Comparison of ENCODE assay signal across 24 cellular contexts in genomic region chr13:29877456-29878096, GRCh38. TPM values are rescaled to one million over a fixed set of nuclear protein-coding genes. Genes with fewer than 3 reads are reported as not detected.
A peak's percentile ranks its signal among the peaks of the same experiment; 100 is the strongest.
DNase-seq lines count a peak whose midpoint lies in the region; ATAC-seq and TF ChIP-seq lines count a peak whose summit lies in the region.
"Had no signal": no experiment of that assay in that cellular context is flagged by ENCODE, and none has a peak within 500 bp of the region (broad histone marks: within the 10 kb centered on the region; RNA-seq: fewer than 3 reads in every experiment).

No MANE protein-coding gene starts in this region.

- H3K36me3 Mint-ChIP-seq in Caco-2 (ENCODE audit: insufficient read depth, unreplicated experiment): no peaks in the 10 kb centered on the region
- no peaks in the 10 kb centered on the region for H3K36me3 Mint-ChIP-seq in activated naive CD8-positive, alpha-beta T cell treated with anti-CD3 and anti-CD28 coated beads, Interleukin-2, amount 50 U/mL, for 24 hours (ENCODE audit: low read depth)
- H3K36me3 Mint-ChIP-seq: activated naive CD4-positive, alpha-beta T cell treated with anti-CD3 and anti-CD28 coated beads, Interleukin-2, amount 50 U/mL, for 24 hours had no signal

- intact Hi-C loops in Caco-2 (cut with micrococcal nuclease; ENCODE audit: unreplicated experiment) (loop anchor here (1.0 kb wide), 1 partner anchor 47 kb away; no protein-coding TSS in a partner anchor), colonic mucosa (cut with DNase I) (no loop called here), mucosa of descending colon (cut with DNase I, micrococcal nuclease) (no loop called here), mammary epithelial cell (cut with micrococcal nuclease) (no loop called here), aorta (cut with DNase I) (no loop called here)

- H3K79me2 ChIP-seq in mammary epithelial cell (ENCODE audit: insufficient read depth, low read length): no peaks in the 10 kb centered on the region

- no peak overlapping the region for H2AFZ ChIP-seq in mammary epithelial cell (ENCODE audit: low read depth, low read length)

- H3K9ac ChIP-seq in colonic mucosa (ENCODE audit: low read depth in 2 of 2, low read length in 2 of 2) (no peak overlapping the region), mammary epithelial cell (ENCODE audit: insufficient read depth, low read length) (no peak overlapping the region)

- POLR2A ChIA-PET in Caco-2 (lab: Charles Lee): interaction anchor here (1.0 kb wide), 1 partner anchor 27 kb away, joined by 3 read pairs; the partner anchor contains the start of gene UBL3
- POLR2A ChIA-PET in HEK293T (lab: Yijun Ruan, JAX): no interaction called here

- ATAC-seq in mucosa of descending colon (peak; percentile 96), aorta (ENCODE audit: low FRiP score) (no peak)
- no peak for ATAC-seq in activated naive CD8-positive, alpha-beta T cell treated with anti-CD3 and anti-CD28 coated beads, Interleukin-2, amount 50 U/mL, for 24 hours
- ATAC-seq: activated T-helper 17 cell treated with anti-CD3 and anti-CD28 coated beads, Interleukin-2, amount 50 U/mL, for 72 hours; naive thymus-derived CD8-positive, alpha-beta T cell had no signal

- WGBS in mammary epithelial cell (ENCODE audit: low coverage, missing lambda C conversion rate): 97% methylated on average over 6 of the region's 6 CpGs
- WGBS in aorta, 2 donors: 77 to 82% methylated on average over 6 of the region's 6 CpGs

- H3K4me1 Mint-ChIP-seq in Caco-2 (ENCODE audit: low read depth, unreplicated experiment): peaks cover 20% of the 10 kb centered on the region
- H3K4me1 Mint-ChIP-seq in activated naive CD8-positive, alpha-beta T cell treated with anti-CD3 and anti-CD28 coated beads, Interleukin-2, amount 50 U/mL, for 24 hours: no peaks in the 10 kb centered on the region
- H3K4me1 Mint-ChIP-seq: activated CD4-positive, alpha-beta memory T cell treated with anti-CD3 and anti-CD28 coated beads, Interleukin-2, amount 10 ng/mL, durations not matched to agents 7 days and 5 days; activated naive CD4-positive, alpha-beta T cell treated with anti-CD3 and anti-CD28 coated beads, Interleukin-2, amount 50 U/mL, for 24 hours; activated T-helper 17 cell treated with anti-CD3 and anti-CD28 coated beads, Interleukin-2, amount 50 U/mL, for 72 hours; naive thymus-derived CD8-positive, alpha-beta T cell had no signal

- in situ Hi-C loops in mammary epithelial cell (cut with MboI; ENCODE audit: low sequenced_read_pairs in 2 of 2): no loop called here

- H3K4me2 ChIP-seq in mammary epithelial cell (ENCODE audit: insufficient read depth, low read depth, low read length): no peak overlapping the region

- H3K27me3 ChIP-seq in Caco-2 (replicated peaks; ENCODE audit: control insufficient read depth, insufficient read depth, low read length) (no peaks in the 10 kb centered on the region), colonic mucosa (no peaks in the 10 kb centered on the region), mammary epithelial cell (ENCODE audit: insufficient read depth, low read length) (no peaks in the 10 kb centered on the region), aorta (ENCODE audit: control insufficient read depth in 1 of 2, insufficient read depth in 2 of 2, low read length in 1 of 2) (no peaks in the 10 kb centered on the region)

- BruUV-seq in Caco-2 (replicated peaks; lab: Mats Ljungman, UMichigan) (no TSS peak), mammary epithelial cell (replicated peaks; lab: Mats Ljungman, UMichigan) (no TSS peak)

- no peaks in the 10 kb centered on the region for H3K9me3 Mint-ChIP-seq in Caco-2 (ENCODE audit: unreplicated experiment)
- H3K9me3 Mint-ChIP-seq in activated naive CD8-positive, alpha-beta T cell treated with anti-CD3 and anti-CD28 coated beads, Interleukin-2, amount 50 U/mL, for 24 hours: no peaks in the 10 kb centered on the region
- H3K9me3 Mint-ChIP-seq: activated CD4-positive, alpha-beta memory T cell treated with anti-CD3 and anti-CD28 coated beads, Interleukin-2, amount 10 ng/mL, durations not matched to agents 7 days and 5 days; activated naive CD4-positive, alpha-beta T cell treated with anti-CD3 and anti-CD28 coated beads, Interleukin-2, amount 50 U/mL, for 24 hours; activated T-helper 17 cell treated with anti-CD3 and anti-CD28 coated beads, Interleukin-2, amount 50 U/mL, for 72 hours; naive thymus-derived CD8-positive, alpha-beta T cell; stimulated activated naive CD8-positive, alpha-beta T cell treated with anti-CD3 and anti-CD28 coated beads, Interleukin-15, Interleukin-2, amounts not matched to agents 100 ng/mL and 50 ng/mL, for 24 hours had no signal

- CTCF ChIA-PET in Caco-2 (lab: Charles Lee): interaction anchor here (0.8 to 1.6 kb wide), 3 partner anchors 46 to 235 kb away, joined by 3 to 6 read pairs (median 4); no protein-coding TSS in a partner anchor
- CTCF ChIA-PET in HEK293T (lab: Yijun Ruan, JAX): interaction anchor here (0.8 to 1.5 kb wide), 2 partner anchors 26 to 107 kb away, joined by 3 to 4 read pairs; no protein-coding TSS in a partner anchor
- CTCF ChIA-PET in mammary epithelial cell (lab: Charles Lee; ENCODE audit: low non-redundant PET): interaction anchor here (0.6 kb wide), 1 partner anchor 27 kb away, joined by 13 read pairs; the partner anchor contains the start of gene UBL3

- TF ChIP-seq CTCF in Caco-2 (IDR thresholded peaks at IDR 0.05; ENCODE audit: insufficient read depth in 1 of 2, low read depth in 1 of 2, low read length in 1 of 2, severe bottlenecking in 1 of 2, unreplicated experiment in 1 of 2) (no peak), colonic mucosa (IDR thresholded peaks at IDR 0.05) (no peak), mucosa of descending colon (IDR thresholded peaks at IDR 0.05) (no peak), mammary epithelial cell (conservative IDR thresholded peaks at IDR 0.05 in 1 of 2, IDR thresholded peaks at IDR 0.05 in 1 of 2; ENCODE audit: extremely low read depth in 1 of 2, insufficient read depth in 1 of 2, low read depth in 1 of 2, low read length in 2 of 2) (no peak)

- peak overlapping the region; percentile 25 for H3K27ac Mint-ChIP-seq in Caco-2 (ENCODE audit: unreplicated experiment)
- no peak overlapping the region for H3K27ac Mint-ChIP-seq in activated naive CD8-positive, alpha-beta T cell treated with anti-CD3 and anti-CD28 coated beads, Interleukin-2, amount 50 U/mL, for 24 hours
- H3K27ac Mint-ChIP-seq: activated CD4-positive, alpha-beta memory T cell treated with anti-CD3 and anti-CD28 coated beads, Interleukin-2, amount 10 ng/mL, durations not matched to agents 7 days and 5 days; activated naive CD4-positive, alpha-beta T cell treated with anti-CD3 and anti-CD28 coated beads, Interleukin-2, amount 50 U/mL, for 24 hours; activated T-helper 17 cell treated with anti-CD3 and anti-CD28 coated beads, Interleukin-2, amount 50 U/mL, for 72 hours; naive thymus-derived CD8-positive, alpha-beta T cell; stimulated activated naive CD8-positive, alpha-beta T cell treated with anti-CD3 and anti-CD28 coated beads, Interleukin-15, Interleukin-2, amounts not matched to agents 100 ng/mL and 50 ng/mL, for 24 hours had no signal

- H3K4me3 ChIP-seq in Caco-2 (ENCODE audit: low read depth, low read length): no peak overlapping the region
- no peak overlapping the region for H3K4me3 ChIP-seq in colonic mucosa
- H3K4me3 ChIP-seq in mucosa of descending colon: no peak overlapping the region
- no peak overlapping the region for H3K4me3 ChIP-seq in mammary epithelial cell (replicated peaks in 1 of 3; ENCODE audit: insufficient read depth in 1 of 3, low read depth in 2 of 3, low read length in 3 of 3)
- H3K4me3 ChIP-seq in aorta (ENCODE audit: low read length in 2 of 2): no peak overlapping the region
- H3K4me3 ChIP-seq: coronary artery had no signal

- H3K4me1 ChIP-seq in Caco-2 (peaks cover 23% of the 10 kb centered on the region), colonic mucosa (no peaks in the 10 kb centered on the region), mucosa of descending colon (ENCODE audit: low read depth) (peaks cover 5% of the 10 kb centered on the region), mammary epithelial cell (ENCODE audit: insufficient read depth, low read length) (peaks cover 8% of the 10 kb centered on the region), aorta (ENCODE audit: control insufficient read depth in 1 of 2, insufficient read depth in 2 of 2, low read length in 2 of 2) (no peaks in the 10 kb centered on the region)

- DNase-seq in Caco-2: peak in 1 of 2 experiments; percentile 63
- DNase-seq in HEK293T (ENCODE audit: extremely low spot score): no peak
- DNase-seq in colonic mucosa: peak; percentile 55
- peak in 2 of 3 donors; percentile 57 to 64 for DNase-seq in mucosa of descending colon
- DNase-seq in activated naive CD8-positive, alpha-beta T cell treated with anti-CD3 and anti-CD28 coated beads, Interleukin-2, amount 50 U/mL, for 24 hours: no peak
- DNase-seq in mammary epithelial cell: no peak
- DNase-seq in aorta: no peak
- DNase-seq: activated CD4-positive, alpha-beta memory T cell treated with anti-CD3 and anti-CD28 coated beads, Interleukin-2, amount 10 ng/mL, durations not matched to agents 7 days and 5 days; activated CD4-positive, alpha-beta T cell treated with anti-CD3 and anti-CD28 coated beads for 1 hour; DMS53; effector memory CD4-positive, alpha-beta T cell; erythroblast; H7; head of caudate nucleus; KG1; MM.1S; naive thymus-derived CD8-positive, alpha-beta T cell; NCI-H1694; NCI-H82 had no signal

- H4K20me1 ChIP-seq in mammary epithelial cell (ENCODE audit: insufficient read depth, low read length): no peaks in the 10 kb centered on the region

- H3K27me3 Mint-ChIP-seq in Caco-2 (ENCODE audit: insufficient read depth, unreplicated experiment): no peaks in the 10 kb centered on the region
- peaks cover 17% of the 10 kb centered on the region for H3K27me3 Mint-ChIP-seq in activated naive CD8-positive, alpha-beta T cell treated with anti-CD3 and anti-CD28 coated beads, Interleukin-2, amount 50 U/mL, for 24 hours

- no peaks in the 10 kb centered on the region for H3K36me3 ChIP-seq in Caco-2 (ENCODE audit: control insufficient read depth, insufficient read depth, low read length)
- H3K36me3 ChIP-seq in colonic mucosa: no peaks in the 10 kb centered on the region
- no peaks in the 10 kb centered on the region for H3K36me3 ChIP-seq in mucosa of descending colon (ENCODE audit: low read depth)
- H3K36me3 ChIP-seq in mammary epithelial cell (ENCODE audit: insufficient read depth, low read length): no peaks in the 10 kb centered on the region
- H3K36me3 ChIP-seq in aorta (ENCODE audit: control insufficient read depth in 1 of 2, insufficient read depth in 2 of 2, low read length in 1 of 2): no peaks in the 10 kb centered on the region

- dilution Hi-C loops in mammary epithelial cell (cut with HindIII; ENCODE audit: low sequenced_read_pairs): no loop called here

- H3K9me3 ChIP-seq in Caco-2: no peaks in the 10 kb centered on the region
- H3K9me3 ChIP-seq in colonic mucosa: no peaks in the 10 kb centered on the region
- no peaks in the 10 kb centered on the region for H3K9me3 ChIP-seq in mucosa of descending colon
- no peaks in the 10 kb centered on the region for H3K9me3 ChIP-seq in mammary epithelial cell (replicated peaks; ENCODE audit: insufficient read depth, low read length)
- H3K9me3 ChIP-seq in aorta (ENCODE audit: control insufficient read depth, low read length): no peaks in the 10 kb centered on the region

- peak overlapping the region; percentile 59 for H3K4me3 Mint-ChIP-seq in Caco-2 (ENCODE audit: unreplicated experiment)
- no peak overlapping the region for H3K4me3 Mint-ChIP-seq in activated naive CD8-positive, alpha-beta T cell treated with anti-CD3 and anti-CD28 coated beads, Interleukin-2, amount 50 U/mL, for 24 hours
- H3K4me3 Mint-ChIP-seq: activated CD4-positive, alpha-beta memory T cell treated with anti-CD3 and anti-CD28 coated beads, Interleukin-2, amount 10 ng/mL, durations not matched to agents 7 days and 5 days; activated naive CD4-positive, alpha-beta T cell treated with anti-CD3 and anti-CD28 coated beads, Interleukin-2, amount 50 U/mL, for 24 hours; activated T-helper 17 cell treated with anti-CD3 and anti-CD28 coated beads, Interleukin-2, amount 50 U/mL, for 72 hours; naive thymus-derived CD8-positive, alpha-beta T cell; stimulated activated naive CD8-positive, alpha-beta T cell treated with anti-CD3 and anti-CD28 coated beads, Interleukin-15, Interleukin-2, amounts not matched to agents 100 ng/mL and 50 ng/mL, for 24 hours had no signal

- H3K27ac ChIP-seq in colonic mucosa (peak overlapping the region; percentile 53), mammary epithelial cell (ENCODE audit: insufficient read depth, low read depth, low read length) (no peak overlapping the region), aorta (ENCODE audit: low read depth in 1 of 2, low read length in 2 of 2) (no peak overlapping the region)
- H3K27ac ChIP-seq: coronary artery, RWPE1 had no signal

RNA-seq across cellular contexts. Expression of gene UBL3, which starts 27.2 kb away (rescaled TPM):
- total RNA-seq in Caco-2 (2022) (37.4 and 37.5 TPM in 2 replicates), colonic mucosa (10 to 100 TPM; 30.0 to 50.3 TPM), mucosa of descending colon (10 to 100 TPM; 40.4 to 58.1 (median 43.6) TPM), mammary epithelial cell (10 to 100 TPM; 11.4 to 19.0 TPM), aorta (10 to 100 TPM; 24.2 to 29.4 TPM)
- polyA plus RNA-seq in mammary epithelial cell (5.2 TPM), aorta (10 to 100 TPM; 14.8 to 20.7 TPM)
- 1.2 TPM for polyA minus RNA-seq in mammary epithelial cell

Comparison
In these comparisons a context has a peak if more than half of its experiments do, and no peak if none do; other contexts are left out.
1. DNase-seq: peak in colonic mucosa (single experiment) and mucosa of descending colon (2 of 3); none in HEK293T (single experiment), activated naive CD8-positive, alpha-beta T cell treated with anti-CD3 and anti-CD28 coated beads, Interleukin-2, amount 50 U/mL, for 24 hours (single experiment), mammary epithelial cell (single experiment) and aorta (0 of 2).